8 cellular contexts compared by ENCODE assay signal in genomic region chr2:101699191-101699938, GRCh38. TPM values are rescaled to one million over a fixed set of nuclear protein-coding genes. Genes with fewer than 3 reads are reported as not detected.
DNase-seq lines count a peak whose midpoint lies in the region; ATAC-seq, FAIRE-seq and TF ChIP-seq lines count a peak whose summit lies in the region.

No MANE protein-coding gene starts in this region.

- H3K27me3 ChIP-seq in HUES6 (ENCODE audit: control insufficient read depth, insufficient read depth, low read length), result no peaks in the 10 kb centered on the region
- peaks cover 2 to 22% of the 10 kb centered on the region in 2 experiments; a peak in 3 of 4 replicates for H3K27me3 ChIP-seq in GM12878 (replicated peaks in 1 of 2; ENCODE audit: control insufficient read depth in 2 of 2, insufficient read depth in 2 of 2, low read length in 1 of 2)
- no peaks in the 10 kb centered on the region for H3K27me3 ChIP-seq in vagina

- no peaks in the 10 kb centered on the region for H3K79me2 ChIP-seq in GM12878 (ENCODE audit: control insufficient read depth, insufficient read depth, low read length)

- intact Hi-C loops in GM12878 (cut with micrococcal nuclease; ENCODE audit: unreplicated experiment), result loop anchor here (5.0 kb wide), 1 partner anchor 77 kb away; no protein-coding TSS in a partner anchor
- intact Hi-C loops in vagina (cut with DNase I), result loop anchor here (10.0 kb wide), 1 partner anchor 135 kb away; no protein-coding TSS in a partner anchor

- 30% methylated on average over 15 of the region's 15 CpGs for WGBS in GM12878 (ENCODE audit: insufficient coverage, insufficient replicate concordance, low lambda C conversion rate, missing lambda C conversion rate)

- peak; percentile 32 for ATAC-seq in GM12878

- TF ChIP-seq RAD21 in GM12878 (IDR thresholded peaks at IDR 0.05; ENCODE audit: insufficient read depth, low read depth, low read length), result no peak

- DNase-seq in AG04449 (ENCODE audit: low read depth, low spot score) (no peak), GM12878 (ENCODE audit: low read depth, low spot score) (no peak), lung microvascular endothelial cell (ENCODE audit: low read depth in 2 of 2) (peak; percentile 17 to 26), vagina (ENCODE audit: extremely low spot score in 2 of 2) (no peak), foreskin melanocyte (no peak), NCI-H510A (lab: John Stamatoyannopoulos, UW) (no peak), NCI-H187 (lab: John Stamatoyannopoulos, UW) (no peak)

- CTCF ChIA-PET in AG04449 (lab: Yijun Ruan, JAX) (interaction anchor here (0.9 to 4.6 kb wide), 14 partner anchors 11 to 281 kb away, joined by 3 to 53 read pairs (median 4); no protein-coding TSS in a partner anchor), GM12878 (lab: Yijun Ruan, JAX) (interaction anchor here (0.5 to 2.9 kb wide), 14 partner anchors 10 to 280 kb away, joined by 3 to 15 read pairs (median 4); no protein-coding TSS in a partner anchor)

- no TSS peak for BruUV-seq in GM12878 (replicated peaks; lab: Mats Ljungman, UMichigan)

- FAIRE-seq in GM12878 (lab: Jason Lieb, UNC), result no peak

- H2AFZ ChIP-seq in GM12878 (ENCODE audit: control insufficient read depth, low read depth, low read length), result no peak overlapping the region

- TF ChIP-seq EP300 in GM12878 (IDR thresholded peaks at IDR 0.05; ENCODE audit: borderline replicate concordance in 1 of 2, control insufficient read depth in 1 of 2, low read depth in 2 of 2, low read length in 2 of 2), result no peak

- SMC1A ChIA-PET in GM12878 (lab: Charles Lee; ENCODE audit: uncharacterized antibody, unreplicated experiment), result interaction anchor here (0.6 to 3.8 kb wide), 16 partner anchors 10 to 201 kb away, joined by 3 to 25 read pairs (median 6); no protein-coding TSS in a partner anchor

- no peak for TF ChIP-seq CTCF in AG04449 (IDR thresholded peaks at IDR 0.05; ENCODE audit: insufficient read depth, low read length, missing control alignments)
- no peak for TF ChIP-seq CTCF in GM12878 (IDR thresholded peaks at IDR 0.05 in 2 of 3, conservative IDR thresholded peaks at IDR 0.05 in 1 of 3; ENCODE audit: control insufficient read depth in 2 of 3, extremely low read depth in 1 of 3, insufficient read depth in 1 of 3, low read depth in 3 of 3, low read length in 3 of 3)
- TF ChIP-seq CTCF in vagina (IDR thresholded peaks at IDR 0.05), result no peak

- H3K27ac ChIP-seq in HUES6 (ENCODE audit: low read depth, low read length) (no peak overlapping the region), GM12878 (ENCODE audit: control insufficient read depth, insufficient read depth) (no peak overlapping the region), vagina (peak overlapping the region; percentile 88)

- H3K36me3 ChIP-seq in HUES6 (ENCODE audit: control insufficient read depth, insufficient read depth, low read length) (peaks cover 9% of the 10 kb centered on the region), GM12878 (ENCODE audit: control insufficient read depth in 2 of 2, insufficient read depth in 2 of 2, low read length in 1 of 2) (no peaks in the 10 kb centered on the region), vagina (no peaks in the 10 kb centered on the region)

- RAD21 ChIA-PET in GM12878 (lab: Charles Lee; ENCODE audit: unreplicated experiment), result interaction anchor here (0.8 to 2.6 kb wide), 17 partner anchors 11 to 129 kb away, joined by 3 to 11 read pairs (median 4); no protein-coding TSS in a partner anchor

- H3K9ac ChIP-seq in HUES6 (ENCODE audit: low read length), result peak overlapping the region; percentile 43
- H3K9ac ChIP-seq in GM12878 (ENCODE audit: control insufficient read depth, insufficient read depth, low read length), result no peak overlapping the region

- H4K20me1 ChIP-seq in GM12878 (ENCODE audit: control insufficient read depth, insufficient read depth), result no peaks in the 10 kb centered on the region

- POLR2A ChIA-PET in AG04449 (lab: Yijun Ruan, JAX) (interaction anchor here (1.1 to 1.3 kb wide), 3 partner anchors 11 to 129 kb away, joined by 4 to 6 read pairs (median 6); no protein-coding TSS in a partner anchor), GM12878 (lab: Charles Lee) (interaction anchor here (0.6 to 1.6 kb wide), 6 partner anchors 18 to 1099 kb away, joined by 3 to 4 read pairs (median 3); no protein-coding TSS in a partner anchor)

- in situ Hi-C loops in GM12878 (cut with MboI), result no loop called here

- H3K4me1 ChIP-seq in HUES6 (ENCODE audit: control insufficient read depth, insufficient read depth, low read length), result peaks cover 18% of the 10 kb centered on the region
- H3K4me1 ChIP-seq in GM12878 (ENCODE audit: control insufficient read depth, insufficient read depth, low read length), result peaks cover 5% of the 10 kb centered on the region
- H3K4me1 ChIP-seq in vagina, result peaks cover 59% of the 10 kb centered on the region

- no peak overlapping the region for H3K4me2 ChIP-seq in GM12878 (ENCODE audit: control insufficient read depth, insufficient read depth)

- no peak for TF ChIP-seq POLR2A in GM12878 (IDR thresholded peaks at IDR 0.05; ENCODE audit: low read depth, low read length)
- TF ChIP-seq POLR2A in vagina (IDR thresholded peaks at IDR 0.05), result no peak

- H3K4me3 ChIP-seq in AG04449 (ENCODE audit: low read depth, low read length) (peak overlapping the region; percentile 83), HUES6 (ENCODE audit: low read depth, low read length) (peak overlapping the region; percentile 90), GM12878 (no peak overlapping the region), vagina (peak overlapping the region; percentile 70 to 80)

- no peaks in the 10 kb centered on the region for H3K9me3 ChIP-seq in HUES6 (ENCODE audit: control insufficient read depth, insufficient read depth, low read depth, low read length)
- H3K9me3 ChIP-seq in GM12878 (replicated peaks; ENCODE audit: control insufficient read depth, insufficient read depth, low read length), result no peaks in the 10 kb centered on the region; the same call in 2 of the 3 replicates
- no peaks in the 10 kb centered on the region for H3K9me3 ChIP-seq in vagina

TF ChIP-seq in GM12878, 131 proteins besides CTCF, POLR2A, EP300 and RAD21:
- peak; percentile 32; the same call in 1 of the 2 replicates for TF ChIP-seq MTA2 (IDR thresholded peaks at IDR 0.05; ENCODE audit: low read depth)
- TF ChIP-seq SIX5 (IDR thresholded peaks at IDR 0.05; ENCODE audit: low read depth, low read length, severe bottlenecking), result no peak
- TF ChIP-seq MLLT1 (IDR thresholded peaks at IDR 0.05), result 0 out of 2 replicates have a peak, but pooled peaks have one; percentile 22
- 0 out of 2 replicates have a peak, but pooled peaks have one; percentile 15 for TF ChIP-seq ATF7 (IDR thresholded peaks at IDR 0.05; ENCODE audit: low read depth)
TF ChIP-seq in GM12878: peak in this region for 3.

RNA-seq across cellular contexts. Expression of gene MAP4K4, which starts 1.9 kb away (rescaled TPM):
- 37.7 and 39.0 TPM in 2 replicates for total RNA-seq in GM12878 (2013; cell fraction: nucleolus; rRNA removed)
- total RNA-seq in GM12878 (2014; rRNA removed) (9.0 and 9.2 TPM in 2 replicates), GM12878 (2014; rRNA removed; fragmentation: Illumina TruSeq; extraction: Trizol) (10.4 and 12.1 TPM in 2 replicates), GM12878 (2021) (17.2 and 19.8 TPM in 2 replicates), lung microvascular endothelial cell (67.1 and 112 TPM in 2 replicates), vagina (75.9 TPM)
- polyA plus RNA-seq in GM12878 (2011; ENCODE audit: low read depth), result 1.1 TPM
- polyA plus RNA-seq in GM12878 (2011; rRNA removed) (45.7 and 50.4 TPM in 2 replicates), GM12878 (2014; fragmentation: Illumina TruSeq; extraction: Trizol) (17.9 and 18.9 TPM in 2 replicates), GM12878 (2014; fragmentation: Nextera tagmentation; extraction: Ambion mirVana) (1 to 10 TPM; 1.9 to 2.5 TPM), GM12878 (2014; rRNA removed) (12.4 and 13.1 TPM in 2 replicates), GM12878 (2016; fragmentation: Nextera tagmentation; extraction: Ambion mirVana) (1 to 10 TPM; 2.6 to 2.9 TPM)
- 38.5 and 40.0 TPM in 2 replicates for polyA plus RNA-seq in GM12878 (2011; cell fraction: cytosol; rRNA removed)
- polyA plus RNA-seq in GM12878 (2011; cell fraction: nucleus; rRNA removed), result 113 and 120 TPM in 2 replicates
- polyA plus RNA-seq in GM12878 (2012), result 1.4 and 1.6 TPM in 2 replicates
- 94.8 and 109 TPM in 2 replicates for polyA minus RNA-seq in GM12878 (2011; rRNA and poly(A)+ RNA removed)
- polyA minus RNA-seq in GM12878 (2011; cell fraction: cytosol; rRNA and poly(A)+ RNA removed), result 26.1 and 26.6 TPM in 2 replicates
- 133 and 207 TPM in 2 replicates for polyA minus RNA-seq in GM12878 (2011; cell fraction: nucleus; rRNA and poly(A)+ RNA removed)

Comparison
In these comparisons a context has a peak if more than half of its experiments do, and no peak if none do; other contexts are left out.
1. DNase-seq: peak in lung microvascular endothelial cell (2 of 2); none in AG04449 (single experiment), GM12878 (single experiment), vagina (0 of 2), foreskin melanocyte (single experiment), NCI-H510A (single experiment) and NCI-H187 (0 of 2).